ENCODE assay signal across 2 cellular contexts in genomic region chr2:127101048-127101611, GRCh38.
TF ChIP-seq lines count a peak whose summit lies in the region.

No MANE protein-coding gene starts in this region.

TF ChIP-seq in WTC11, 78 proteins besides CTCF, POLR2A, EP300 and RAD21 (continued from another document):
- TF ChIP-seq FOXJ3 (CRISPR knock-in tag; IDR thresholded peaks at IDR 0.05; ENCODE audit: borderline replicate concordance), result no peak
TF ChIP-seq in WTC11: peak in this region for 0.

TF ChIP-seq in HepG2, 621 proteins besides CTCF, POLR2A, EP300 and RAD21:
- no peak for TF ChIP-seq ZBTB33 (CRISPR knock-in tag; IDR thresholded peaks at IDR 0.05)
- no peak for TF ChIP-seq MYPOP (CRISPR knock-in tag; IDR thresholded peaks at IDR 0.05)
- TF ChIP-seq ZNF879 (CRISPR knock-in tag; IDR thresholded peaks at IDR 0.05), result no peak
- no peak for TF ChIP-seq ZBTB44 (CRISPR knock-in tag; IDR thresholded peaks at IDR 0.05)
